Comparison of ENCODE assay signal across 8 cellular contexts in genomic region chr2:27322766-27323591, GRCh38. TPM values are rescaled to one million over a fixed set of nuclear protein-coding genes. Genes with fewer than 3 reads are reported as not detected.
DNase-seq lines count a peak whose midpoint lies in the region; ATAC-seq and TF ChIP-seq lines count a peak whose summit lies in the region.

Gene MPV17, minus strand, starts transcription at chr2:27323097. Its CDS starts 580 bp downstream, at chr2:27322517.

- H3K4me1 ChIP-seq in breast epithelium (peaks cover 0 to 18% of the 10 kb centered on the region in 2 donors), iPS-20b (ENCODE audit: insufficient read depth, low read length) (peaks cover 10% of the 10 kb centered on the region)

- TF ChIP-seq CTCF in WERI-Rb-1 (IDR thresholded peaks at IDR 0.05; ENCODE audit: low read depth, low read length) (no peak), breast epithelium (IDR thresholded peaks at IDR 0.05) (peak in 1 of 3 donors; percentile 10)

- in situ Hi-C loops in ACHN (cut with HindIII; ENCODE audit: low pct_ligation_motif_present, low pct_unique_long_range_greater_than_20kb, low sequenced_read_pairs) = no loop called here

- H3K27ac ChIP-seq in WERI-Rb-1 (peak within 1 kb of the TSS; percentile 91), breast epithelium (peak within 1 kb of the TSS; percentile 99), iPS-20b (ENCODE audit: low read length) (peak within 1 kb of the TSS; percentile 99), skin epidermis (peak within 1 kb of the TSS; percentile 71 to 98 (median 94))

- no peaks in the 10 kb centered on the region for H3K9me3 ChIP-seq in WERI-Rb-1 (ENCODE audit: severe bottlenecking)
- no peaks in the 10 kb centered on the region for H3K9me3 ChIP-seq in breast epithelium
- no peaks in the 10 kb centered on the region for H3K9me3 ChIP-seq in iPS-20b (ENCODE audit: insufficient read depth, low read depth, low read length)

- H3K4me3 ChIP-seq in WERI-Rb-1 (ENCODE audit: low read depth, low read length) = peak within 1 kb of the TSS; percentile 89
- H3K4me3 ChIP-seq in breast epithelium = peak within 1 kb of the TSS; percentile 76 to 86 (median 81)
- peak within 1 kb of the TSS; percentile 99 for H3K4me3 ChIP-seq in iPS-20b (ENCODE audit: low read length)
- H3K4me3 ChIP-seq in skin epidermis = peak within 1 kb of the TSS; percentile 56 to 85 (median 69)

- ATAC-seq in GM18870 (IDR thresholded peaks at IDR 0.05; ENCODE audit: unreplicated experiment) (peak; percentile 78), HG03108 (IDR thresholded peaks at IDR 0.05; ENCODE audit: unreplicated experiment) (peak; percentile 93)

- H3K36me3 ChIP-seq in WERI-Rb-1 (peaks cover 26% of the 10 kb centered on the region), breast epithelium (peaks cover under 1% of the 10 kb centered on the region), iPS-20b (ENCODE audit: insufficient read depth, low read depth, low read length) (peaks cover 22% of the 10 kb centered on the region)

- intact Hi-C loops in breast epithelium (cut with DNase I; ENCODE audit: low total_unique reads) = loop anchor here (5.0 kb wide), 1 partner anchor 774 kb away; no protein-coding TSS in a partner anchor

- H3K27me3 ChIP-seq in WERI-Rb-1 (ENCODE audit: insufficient read depth, low read depth, severe bottlenecking) = no peaks in the 10 kb centered on the region
- H3K27me3 ChIP-seq in breast epithelium = no peaks in the 10 kb centered on the region
- no peaks in the 10 kb centered on the region for H3K27me3 ChIP-seq in iPS-20b (ENCODE audit: insufficient read depth, low read length)

- H3K9ac ChIP-seq in iPS-20b (ENCODE audit: low read depth, low read length) = peak within 1 kb of the TSS; percentile 100

- TF ChIP-seq POLR2A in breast epithelium (IDR thresholded peaks at IDR 0.05) = peak; percentile 93

- DNase-seq in ACHN (peak; percentile 95), NCI-H2227 (lab: John Stamatoyannopoulos, UW; ENCODE audit: unreplicated experiment) (peak; percentile 94), WERI-Rb-1 (peak; percentile 98), breast epithelium (ENCODE audit: low spot score in 2 of 2) (peak; percentile 92 to 95)

RNA-seq across cellular contexts. Expression of gene MPV17, which starts in this region (rescaled TPM):
- total RNA-seq in breast epithelium = 10 to 100 TPM; 72.8 to 95.1 (median 79.4) TPM

Comparison
In these comparisons a context has a peak if more than half of its experiments do, and no peak if none do; other contexts are left out.
1. Peak in every context shown above with its lines: DNase-seq, ATAC-seq, H3K4me3 ChIP-seq and H3K27ac ChIP-seq.